ENCODE assay signal across 1 cellular context in the genomic region with DNA sequence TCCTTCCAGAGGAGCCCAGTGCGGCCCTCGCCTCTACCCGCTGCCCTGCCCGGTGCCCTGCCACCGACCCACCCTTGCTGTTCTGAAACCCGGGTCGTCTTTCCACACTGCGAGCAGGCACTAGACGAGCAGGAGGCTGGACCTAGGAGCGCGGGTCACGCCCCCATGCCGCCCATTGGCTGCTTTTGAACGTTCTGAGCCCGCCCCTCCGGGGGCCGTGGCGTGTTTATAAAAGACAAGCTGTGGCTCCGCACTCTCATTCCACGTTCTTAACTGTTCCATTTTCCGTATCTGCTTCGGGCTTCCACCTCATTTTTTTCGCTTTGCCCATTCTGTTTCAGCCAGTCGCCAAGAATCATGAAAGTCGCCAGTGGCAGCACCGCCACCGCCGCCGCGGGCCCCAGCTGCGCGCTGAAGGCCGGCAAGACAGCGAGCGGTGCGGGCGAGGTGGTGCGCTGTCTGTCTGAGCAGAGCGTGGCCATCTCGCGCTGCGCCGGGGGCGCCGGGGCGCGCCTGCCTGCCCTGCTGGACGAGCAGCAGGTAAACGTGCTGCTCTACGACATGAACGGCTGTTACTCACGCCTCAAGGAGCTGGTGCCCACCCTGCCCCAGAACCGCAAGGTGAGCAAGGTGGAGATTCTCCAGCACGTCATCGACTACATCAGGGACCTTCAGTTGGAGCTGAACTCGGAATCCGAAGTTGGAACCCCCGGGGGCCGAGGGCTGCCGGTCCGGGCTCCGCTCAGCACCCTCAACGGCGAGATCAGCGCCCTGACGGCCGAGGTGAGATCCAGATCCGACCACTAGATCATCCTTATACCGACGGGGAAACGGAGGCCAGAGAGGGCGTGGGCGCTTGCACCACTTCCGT.
TF ChIP-seq lines count a peak whose summit lies in the region.

A gene with protein sequence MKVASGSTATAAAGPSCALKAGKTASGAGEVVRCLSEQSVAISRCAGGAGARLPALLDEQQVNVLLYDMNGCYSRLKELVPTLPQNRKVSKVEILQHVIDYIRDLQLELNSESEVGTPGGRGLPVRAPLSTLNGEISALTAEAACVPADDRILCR (plus strand): TSS at position 259 of the 871 bp plus-strand sequence. CDS start 99 bp downstream, at position 358.

TF ChIP-seq in HEK293, 187 proteins besides CTCF, POLR2A, EP300 and RAD21 (continued from another document and continues in another):
- TF ChIP-seq, protein P1, sequence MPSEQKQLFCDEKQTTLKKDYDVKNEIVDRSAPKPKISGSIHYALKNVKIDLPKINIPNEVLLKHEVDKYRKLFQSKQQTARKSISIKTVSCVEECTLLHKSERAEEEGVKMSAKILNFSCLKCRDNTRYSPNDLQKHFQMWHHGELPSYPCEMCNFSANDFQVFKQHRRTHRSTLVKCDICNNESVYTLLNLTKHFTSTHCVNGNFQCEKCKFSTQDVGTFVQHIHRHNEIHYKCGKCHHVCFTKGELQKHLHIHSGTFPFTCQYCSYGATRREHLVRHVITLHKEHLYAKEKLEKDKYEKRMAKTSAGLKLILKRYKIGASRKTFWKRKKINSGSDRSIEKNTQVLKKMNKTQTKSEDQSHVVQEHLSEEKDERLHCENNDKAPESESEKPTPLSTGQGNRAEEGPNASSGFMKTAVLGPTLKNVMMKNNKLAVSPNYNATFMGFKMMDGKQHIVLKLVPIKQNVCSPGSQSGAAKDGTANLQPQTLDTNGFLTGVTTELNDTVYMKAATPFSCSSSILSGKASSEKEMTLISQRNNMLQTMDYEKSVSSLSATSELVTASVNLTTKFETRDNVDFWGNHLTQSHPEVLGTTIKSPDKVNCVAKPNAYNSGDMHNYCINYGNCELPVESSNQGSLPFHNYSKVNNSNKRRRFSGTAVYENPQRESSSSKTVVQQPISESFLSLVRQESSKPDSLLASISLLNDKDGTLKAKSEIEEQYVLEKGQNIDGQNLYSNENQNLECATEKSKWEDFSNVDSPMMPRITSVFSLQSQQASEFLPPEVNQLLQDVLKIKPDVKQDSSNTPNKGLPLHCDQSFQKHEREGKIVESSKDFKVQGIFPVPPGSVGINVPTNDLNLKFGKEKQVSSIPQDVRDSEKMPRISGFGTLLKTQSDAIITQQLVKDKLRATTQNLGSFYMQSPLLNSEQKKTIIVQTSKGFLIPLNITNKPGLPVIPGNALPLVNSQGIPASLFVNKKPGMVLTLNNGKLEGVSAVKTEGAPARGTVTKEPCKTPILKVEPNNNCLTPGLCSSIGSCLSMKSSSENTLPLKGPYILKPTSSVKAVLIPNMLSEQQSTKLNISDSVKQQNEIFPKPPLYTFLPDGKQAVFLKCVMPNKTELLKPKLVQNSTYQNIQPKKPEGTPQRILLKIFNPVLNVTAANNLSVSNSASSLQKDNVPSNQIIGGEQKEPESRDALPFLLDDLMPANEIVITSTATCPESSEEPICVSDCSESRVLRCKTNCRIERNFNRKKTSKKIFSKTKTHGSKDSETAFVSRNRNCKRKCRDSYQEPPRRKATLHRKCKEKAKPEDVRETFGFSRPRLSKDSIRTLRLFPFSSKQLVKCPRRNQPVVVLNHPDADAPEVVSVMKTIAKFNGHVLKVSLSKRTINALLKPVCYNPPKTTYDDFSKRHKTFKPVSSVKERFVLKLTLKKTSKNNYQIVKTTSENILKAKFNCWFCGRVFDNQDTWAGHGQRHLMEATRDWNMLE (tag by site-specific recombination; conservative IDR thresholded peaks at IDR 0.05; ENCODE audit: low read depth), result no peak
- TF ChIP-seq ZNF837 (tag by site-specific recombination; IDR thresholded peaks at IDR 0.05) (no peak), ZNF776 (tag by site-specific recombination; IDR thresholded peaks at IDR 0.05; ENCODE audit: borderline replicate concordance) (no peak), ZNF777 (tag by site-specific recombination; IDR thresholded peaks at IDR 0.05; ENCODE audit: borderline replicate concordance) (no peak), ZNF510 (tag by site-specific recombination; IDR thresholded peaks at IDR 0.05; ENCODE audit: insufficient replicate concordance) (no peak), ZNF658 (tag by site-specific recombination; IDR thresholded peaks at IDR 0.05) (no peak), ZNF529 (tag by site-specific recombination; IDR thresholded peaks at IDR 0.05; ENCODE audit: insufficient replicate concordance) (no peak), ZNF140 (tag by site-specific recombination; IDR thresholded peaks at IDR 0.05) (no peak), ZNF473 (tag by site-specific recombination; IDR thresholded peaks at IDR 0.05) (no peak), ZNF654 (tag by site-specific recombination; IDR thresholded peaks at IDR 0.05; ENCODE audit: low read depth) (no peak), MZF1 (tag by site-specific recombination; IDR thresholded peaks at IDR 0.05; ENCODE audit: borderline replicate concordance) (no peak), ZNF335 (tag by site-specific recombination; conservative IDR thresholded peaks at IDR 0.05) (peak; percentile 92), ZNF707 (tag by site-specific recombination; IDR thresholded peaks at IDR 0.05) (no peak), ZXDB (tag by site-specific recombination; IDR thresholded peaks at IDR 0.05) (no peak; the same call in none of the 2 replicates), ZBTB1 (tag by site-specific recombination; IDR thresholded peaks at IDR 0.05) (no peak), ZNF792 (tag by site-specific recombination; IDR thresholded peaks at IDR 0.05) (no peak), MYNN (tag by site-specific recombination; IDR thresholded peaks at IDR 0.05; ENCODE audit: borderline replicate concordance) (no peak), ZNF843 (tag by site-specific recombination; IDR thresholded peaks at IDR 0.05) (no peak), ZNF23 (tag by site-specific recombination; IDR thresholded peaks at IDR 0.05; ENCODE audit: borderline replicate concordance) (no peak), KLF16 (tag by site-specific recombination; IDR thresholded peaks at IDR 0.05) (peak; percentile 63; the same call in 1 of the 2 replicates), ZBTB48 (tag by site-specific recombination; IDR thresholded peaks at IDR 0.05) (no peak), ZNF426 (tag by site-specific recombination; IDR thresholded peaks at IDR 0.05) (no peak), BCL11B (tag by site-specific recombination; IDR thresholded peaks at IDR 0.05; ENCODE audit: low read depth) (no peak), BCL11A (tag by site-specific recombination; IDR thresholded peaks at IDR 0.05; ENCODE audit: low read depth) (no peak), REPIN1 (tag by site-specific recombination; IDR thresholded peaks at IDR 0.05; ENCODE audit: low read depth) (peak; percentile 58; the same call in 1 of the 2 replicates), ZNF221 (tag by site-specific recombination; IDR thresholded peaks at IDR 0.05; ENCODE audit: borderline replicate concordance) (no peak), ZNF114 (tag by site-specific recombination; IDR thresholded peaks at IDR 0.05) (no peak), ZNF558 (tag by site-specific recombination; IDR thresholded peaks at IDR 0.05) (no peak), ZNF747 (tag by site-specific recombination; IDR thresholded peaks at IDR 0.05) (no peak), HOXA7 (CRISPR knock-in tag; IDR thresholded peaks at IDR 0.05; ENCODE audit: borderline replicate concordance) (no peak), KLF9 (tag by site-specific recombination; IDR thresholded peaks at IDR 0.05; ENCODE audit: low read depth) (peak; percentile 69; the same call in 1 of the 2 replicates), ZNF624 (tag by site-specific recombination; IDR thresholded peaks at IDR 0.05) (no peak), ZFP37 (tag by site-specific recombination; IDR thresholded peaks at IDR 0.05) (no peak)
- TF ChIP-seq, protein P2, sequence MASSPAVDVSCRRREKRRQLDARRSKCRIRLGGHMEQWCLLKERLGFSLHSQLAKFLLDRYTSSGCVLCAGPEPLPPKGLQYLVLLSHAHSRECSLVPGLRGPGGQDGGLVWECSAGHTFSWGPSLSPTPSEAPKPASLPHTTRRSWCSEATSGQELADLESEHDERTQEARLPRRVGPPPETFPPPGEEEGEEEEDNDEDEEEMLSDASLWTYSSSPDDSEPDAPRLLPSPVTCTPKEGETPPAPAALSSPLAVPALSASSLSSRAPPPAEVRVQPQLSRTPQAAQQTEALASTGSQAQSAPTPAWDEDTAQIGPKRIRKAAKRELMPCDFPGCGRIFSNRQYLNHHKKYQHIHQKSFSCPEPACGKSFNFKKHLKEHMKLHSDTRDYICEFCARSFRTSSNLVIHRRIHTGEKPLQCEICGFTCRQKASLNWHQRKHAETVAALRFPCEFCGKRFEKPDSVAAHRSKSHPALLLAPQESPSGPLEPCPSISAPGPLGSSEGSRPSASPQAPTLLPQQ (tag by site-specific recombination; IDR thresholded peaks at IDR 0.05), result peak; percentile 80; the same call in 1 of the 2 replicates
- TF ChIP-seq, protein P3, sequence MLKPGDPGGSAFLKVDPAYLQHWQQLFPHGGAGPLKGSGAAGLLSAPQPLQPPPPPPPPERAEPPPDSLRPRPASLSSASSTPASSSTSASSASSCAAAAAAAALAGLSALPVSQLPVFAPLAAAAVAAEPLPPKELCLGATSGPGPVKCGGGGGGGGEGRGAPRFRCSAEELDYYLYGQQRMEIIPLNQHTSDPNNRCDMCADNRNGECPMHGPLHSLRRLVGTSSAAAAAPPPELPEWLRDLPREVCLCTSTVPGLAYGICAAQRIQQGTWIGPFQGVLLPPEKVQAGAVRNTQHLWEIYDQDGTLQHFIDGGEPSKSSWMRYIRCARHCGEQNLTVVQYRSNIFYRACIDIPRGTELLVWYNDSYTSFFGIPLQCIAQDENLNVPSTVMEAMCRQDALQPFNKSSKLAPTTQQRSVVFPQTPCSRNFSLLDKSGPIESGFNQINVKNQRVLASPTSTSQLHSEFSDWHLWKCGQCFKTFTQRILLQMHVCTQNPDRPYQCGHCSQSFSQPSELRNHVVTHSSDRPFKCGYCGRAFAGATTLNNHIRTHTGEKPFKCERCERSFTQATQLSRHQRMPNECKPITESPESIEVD (tag by site-specific recombination; IDR thresholded peaks at IDR 0.05), result no peak
- TF ChIP-seq, protein P4, sequence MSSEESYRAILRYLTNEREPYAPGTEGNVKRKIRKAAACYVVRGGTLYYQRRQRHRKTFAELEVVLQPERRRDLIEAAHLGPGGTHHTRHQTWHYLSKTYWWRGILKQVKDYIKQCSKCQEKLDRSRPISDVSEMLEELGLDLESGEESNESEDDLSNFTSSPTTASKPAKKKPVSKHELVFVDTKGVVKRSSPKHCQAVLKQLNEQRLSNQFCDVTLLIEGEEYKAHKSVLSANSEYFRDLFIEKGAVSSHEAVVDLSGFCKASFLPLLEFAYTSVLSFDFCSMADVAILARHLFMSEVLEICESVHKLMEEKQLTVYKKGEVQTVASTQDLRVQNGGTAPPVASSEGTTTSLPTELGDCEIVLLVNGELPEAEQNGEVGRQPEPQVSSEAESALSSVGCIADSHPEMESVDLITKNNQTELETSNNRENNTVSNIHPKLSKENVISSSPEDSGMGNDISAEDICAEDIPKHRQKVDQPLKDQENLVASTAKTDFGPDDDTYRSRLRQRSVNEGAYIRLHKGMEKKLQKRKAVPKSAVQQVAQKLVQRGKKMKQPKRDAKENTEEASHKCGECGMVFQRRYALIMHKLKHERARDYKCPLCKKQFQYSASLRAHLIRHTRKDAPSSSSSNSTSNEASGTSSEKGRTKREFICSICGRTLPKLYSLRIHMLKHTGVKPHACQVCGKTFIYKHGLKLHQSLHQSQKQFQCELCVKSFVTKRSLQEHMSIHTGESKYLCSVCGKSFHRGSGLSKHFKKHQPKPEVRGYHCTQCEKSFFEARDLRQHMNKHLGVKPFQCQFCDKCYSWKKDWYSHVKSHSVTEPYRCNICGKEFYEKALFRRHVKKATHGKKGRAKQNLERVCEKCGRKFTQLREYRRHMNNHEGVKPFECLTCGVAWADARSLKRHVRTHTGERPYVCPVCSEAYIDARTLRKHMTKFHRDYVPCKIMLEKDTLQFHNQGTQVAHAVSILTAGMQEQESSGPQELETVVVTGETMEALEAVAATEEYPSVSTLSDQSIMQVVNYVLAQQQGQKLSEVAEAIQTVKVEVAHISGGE (tag by site-specific recombination; conservative IDR thresholded peaks at IDR 0.05; ENCODE audit: low read depth), result no peak
- TF ChIP-seq, protein P5, sequence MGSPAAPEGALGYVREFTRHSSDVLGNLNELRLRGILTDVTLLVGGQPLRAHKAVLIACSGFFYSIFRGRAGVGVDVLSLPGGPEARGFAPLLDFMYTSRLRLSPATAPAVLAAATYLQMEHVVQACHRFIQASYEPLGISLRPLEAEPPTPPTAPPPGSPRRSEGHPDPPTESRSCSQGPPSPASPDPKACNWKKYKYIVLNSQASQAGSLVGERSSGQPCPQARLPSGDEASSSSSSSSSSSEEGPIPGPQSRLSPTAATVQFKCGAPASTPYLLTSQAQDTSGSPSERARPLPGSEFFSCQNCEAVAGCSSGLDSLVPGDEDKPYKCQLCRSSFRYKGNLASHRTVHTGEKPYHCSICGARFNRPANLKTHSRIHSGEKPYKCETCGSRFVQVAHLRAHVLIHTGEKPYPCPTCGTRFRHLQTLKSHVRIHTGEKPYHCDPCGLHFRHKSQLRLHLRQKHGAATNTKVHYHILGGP (tag by site-specific recombination; IDR thresholded peaks at IDR 0.05), result no peak
- TF ChIP-seq, protein P6, sequence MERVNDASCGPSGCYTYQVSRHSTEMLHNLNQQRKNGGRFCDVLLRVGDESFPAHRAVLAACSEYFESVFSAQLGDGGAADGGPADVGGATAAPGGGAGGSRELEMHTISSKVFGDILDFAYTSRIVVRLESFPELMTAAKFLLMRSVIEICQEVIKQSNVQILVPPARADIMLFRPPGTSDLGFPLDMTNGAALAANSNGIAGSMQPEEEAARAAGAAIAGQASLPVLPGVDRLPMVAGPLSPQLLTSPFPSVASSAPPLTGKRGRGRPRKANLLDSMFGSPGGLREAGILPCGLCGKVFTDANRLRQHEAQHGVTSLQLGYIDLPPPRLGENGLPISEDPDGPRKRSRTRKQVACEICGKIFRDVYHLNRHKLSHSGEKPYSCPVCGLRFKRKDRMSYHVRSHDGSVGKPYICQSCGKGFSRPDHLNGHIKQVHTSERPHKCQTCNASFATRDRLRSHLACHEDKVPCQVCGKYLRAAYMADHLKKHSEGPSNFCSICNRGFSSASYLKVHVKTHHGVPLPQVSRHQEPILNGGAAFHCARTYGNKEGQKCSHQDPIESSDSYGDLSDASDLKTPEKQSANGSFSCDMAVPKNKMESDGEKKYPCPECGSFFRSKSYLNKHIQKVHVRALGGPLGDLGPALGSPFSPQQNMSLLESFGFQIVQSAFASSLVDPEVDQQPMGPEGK (tag by site-specific recombination; IDR thresholded peaks at IDR 0.05), result peak; percentile 78
- TF ChIP-seq, protein P7, sequence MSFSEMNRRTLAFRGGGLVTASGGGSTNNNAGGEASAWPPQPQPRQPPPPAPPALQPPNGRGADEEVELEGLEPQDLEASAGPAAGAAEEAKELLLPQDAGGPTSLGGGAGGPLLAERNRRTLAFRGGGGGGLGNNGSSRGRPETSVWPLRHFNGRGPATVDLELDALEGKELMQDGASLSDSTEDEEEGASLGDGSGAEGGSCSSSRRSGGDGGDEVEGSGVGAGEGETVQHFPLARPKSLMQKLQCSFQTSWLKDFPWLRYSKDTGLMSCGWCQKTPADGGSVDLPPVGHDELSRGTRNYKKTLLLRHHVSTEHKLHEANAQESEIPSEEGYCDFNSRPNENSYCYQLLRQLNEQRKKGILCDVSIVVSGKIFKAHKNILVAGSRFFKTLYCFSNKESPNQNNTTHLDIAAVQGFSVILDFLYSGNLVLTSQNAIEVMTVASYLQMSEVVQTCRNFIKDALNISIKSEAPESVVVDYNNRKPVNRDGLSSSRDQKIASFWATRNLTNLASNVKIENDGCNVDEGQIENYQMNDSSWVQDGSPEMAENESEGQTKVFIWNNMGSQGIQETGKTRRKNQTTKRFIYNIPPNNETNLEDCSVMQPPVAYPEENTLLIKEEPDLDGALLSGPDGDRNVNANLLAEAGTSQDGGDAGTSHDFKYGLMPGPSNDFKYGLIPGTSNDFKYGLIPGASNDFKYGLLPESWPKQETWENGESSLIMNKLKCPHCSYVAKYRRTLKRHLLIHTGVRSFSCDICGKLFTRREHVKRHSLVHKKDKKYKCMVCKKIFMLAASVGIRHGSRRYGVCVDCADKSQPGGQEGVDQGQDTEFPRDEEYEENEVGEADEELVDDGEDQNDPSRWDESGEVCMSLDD (tag by site-specific recombination; IDR thresholded peaks at IDR 0.05), result peak; percentile 46; the same call in 1 of the 2 replicates
